10 cellular contexts compared by ENCODE assay signal in genomic region chr13:98508280-98509074, GRCh38.
A peak's percentile ranks its signal among the peaks of the same experiment; 100 is the strongest.
DNase-seq lines count a peak whose midpoint lies in the region; ATAC-seq and TF ChIP-seq lines count a peak whose summit lies in the region.
"Had no signal": no experiment of that assay in that cellular context is flagged by ENCODE, and none has a peak within 500 bp of the region (broad histone marks: within the 10 kb centered on the region; RNA-seq: fewer than 3 reads in every experiment).

No MANE protein-coding gene starts in this region.

- H3K4me1 Mint-ChIP-seq in activated naive CD4-positive, alpha-beta T cell treated with anti-CD3 and anti-CD28 coated beads for 36 hours (ENCODE audit: low read depth): peaks cover 93% of the 10 kb centered on the region
- H3K4me1 Mint-ChIP-seq in activated naive CD8-positive, alpha-beta T cell treated with anti-CD3 and anti-CD28 coated beads for 36 hours: peaks cover 90% of the 10 kb centered on the region

- H3K9me3 Mint-ChIP-seq in activated naive CD4-positive, alpha-beta T cell treated with anti-CD3 and anti-CD28 coated beads for 36 hours: no peaks in the 10 kb centered on the region
- H3K9me3 Mint-ChIP-seq in activated naive CD8-positive, alpha-beta T cell treated with anti-CD3 and anti-CD28 coated beads for 36 hours: peaks cover 6% of the 10 kb centered on the region

- TF ChIP-seq CTCF in tibial nerve (IDR thresholded peaks at IDR 0.05): no peak

- no peaks in the 10 kb centered on the region for H3K9me3 ChIP-seq in tibial nerve

- ATAC-seq in HG02970 (IDR thresholded peaks at IDR 0.05; ENCODE audit: low FRiP score, unreplicated experiment): no peak

- peaks cover 0 to 78% (median 51%) of the 10 kb centered on the region in 4 donors for H3K4me1 ChIP-seq in tibial nerve

- H3K27me3 Mint-ChIP-seq in activated naive CD4-positive, alpha-beta T cell treated with anti-CD3 and anti-CD28 coated beads for 36 hours (ENCODE audit: low read depth): no peaks in the 10 kb centered on the region
- H3K27me3 Mint-ChIP-seq in activated naive CD8-positive, alpha-beta T cell treated with anti-CD3 and anti-CD28 coated beads for 36 hours: no peaks in the 10 kb centered on the region

- no peak for TF ChIP-seq EP300 in tibial nerve (IDR thresholded peaks at IDR 0.05)

- peak overlapping the region; percentile 77 for H3K27ac Mint-ChIP-seq in activated naive CD4-positive, alpha-beta T cell treated with anti-CD3 and anti-CD28 coated beads for 36 hours
- peak overlapping the region; percentile 22 for H3K27ac Mint-ChIP-seq in activated naive CD8-positive, alpha-beta T cell treated with anti-CD3 and anti-CD28 coated beads for 36 hours

- H3K27me3 ChIP-seq in tibial nerve: no peaks in the 10 kb centered on the region

- H3K36me3 Mint-ChIP-seq in activated naive CD4-positive, alpha-beta T cell treated with anti-CD3 and anti-CD28 coated beads for 36 hours (ENCODE audit: low read depth): peaks cover 24% of the 10 kb centered on the region
- H3K36me3 Mint-ChIP-seq in activated naive CD8-positive, alpha-beta T cell treated with anti-CD3 and anti-CD28 coated beads for 36 hours: peaks cover 68% of the 10 kb centered on the region

- DNase-seq in activated naive CD4-positive, alpha-beta T cell treated with anti-CD3 and anti-CD28 coated beads for 36 hours: no peak
- no peak for DNase-seq in activated naive CD4-positive, alpha-beta T cell (lab: John Stamatoyannopoulos, UW)
- DNase-seq in activated naive CD8-positive, alpha-beta T cell treated with anti-CD3 and anti-CD28 coated beads for 36 hours: no peak
- peak; percentile 89 for DNase-seq in iris pigment epithelial cell (ENCODE audit: low read depth)
- no peak for DNase-seq in tibial nerve (ENCODE audit: low spot score in 2 of 2)
- no peak for DNase-seq in anterior cingulate cortex (lab: John Stamatoyannopoulos, UW)
- DNase-seq in activated effector memory CD4-positive, alpha-beta T cell treated with anti-CD3 and anti-CD28 coated beads, Interleukin-2, amount 50 U/mL, for 16 hours: no peak
- DNase-seq: stimulated activated CD4-positive, alpha-beta T cell treated with anti-CD3 and anti-CD28 coated beads, Interleukin-2, amount 100 ng/mL, for 48 hours had no signal

- WGBS in tibial nerve, 2 donors: 73 to 74% methylated on average over 5 of the region's 5 CpGs

- H3K4me3 ChIP-seq in tibial nerve: no peak overlapping the region

- TF ChIP-seq POLR2A in tibial nerve (IDR thresholded peaks at IDR 0.05): no peak

- peak overlapping the region in 3 of 4 donors; percentile 48 to 83 (median 77) for H3K27ac ChIP-seq in tibial nerve
- H3K27ac ChIP-seq: C4-2B had no signal

- no peaks in the 10 kb centered on the region for H3K36me3 ChIP-seq in tibial nerve

- CTCF ChIA-PET in activated naive CD4-positive, alpha-beta T cell treated with anti-CD3 and anti-CD28 coated beads for 36 hours (lab: Charles Lee): interaction anchor here (0.7 to 1.6 kb wide), 6 partner anchors 26 to 165 kb away, joined by 3 to 5 read pairs (median 3); no protein-coding TSS in a partner anchor

- H3K4me3 Mint-ChIP-seq in activated naive CD4-positive, alpha-beta T cell treated with anti-CD3 and anti-CD28 coated beads for 36 hours: no peak overlapping the region
- no peak overlapping the region for H3K4me3 Mint-ChIP-seq in activated naive CD8-positive, alpha-beta T cell treated with anti-CD3 and anti-CD28 coated beads for 36 hours

- intact Hi-C loops in activated naive CD4-positive, alpha-beta T cell treated with anti-CD3 and anti-CD28 coated beads for 36 hours (cut with micrococcal nuclease): loop anchor here (1.0 kb wide), 5 partner anchors 9 to 66 kb away; no protein-coding TSS in a partner anchor
